In the genomic region with DNA sequence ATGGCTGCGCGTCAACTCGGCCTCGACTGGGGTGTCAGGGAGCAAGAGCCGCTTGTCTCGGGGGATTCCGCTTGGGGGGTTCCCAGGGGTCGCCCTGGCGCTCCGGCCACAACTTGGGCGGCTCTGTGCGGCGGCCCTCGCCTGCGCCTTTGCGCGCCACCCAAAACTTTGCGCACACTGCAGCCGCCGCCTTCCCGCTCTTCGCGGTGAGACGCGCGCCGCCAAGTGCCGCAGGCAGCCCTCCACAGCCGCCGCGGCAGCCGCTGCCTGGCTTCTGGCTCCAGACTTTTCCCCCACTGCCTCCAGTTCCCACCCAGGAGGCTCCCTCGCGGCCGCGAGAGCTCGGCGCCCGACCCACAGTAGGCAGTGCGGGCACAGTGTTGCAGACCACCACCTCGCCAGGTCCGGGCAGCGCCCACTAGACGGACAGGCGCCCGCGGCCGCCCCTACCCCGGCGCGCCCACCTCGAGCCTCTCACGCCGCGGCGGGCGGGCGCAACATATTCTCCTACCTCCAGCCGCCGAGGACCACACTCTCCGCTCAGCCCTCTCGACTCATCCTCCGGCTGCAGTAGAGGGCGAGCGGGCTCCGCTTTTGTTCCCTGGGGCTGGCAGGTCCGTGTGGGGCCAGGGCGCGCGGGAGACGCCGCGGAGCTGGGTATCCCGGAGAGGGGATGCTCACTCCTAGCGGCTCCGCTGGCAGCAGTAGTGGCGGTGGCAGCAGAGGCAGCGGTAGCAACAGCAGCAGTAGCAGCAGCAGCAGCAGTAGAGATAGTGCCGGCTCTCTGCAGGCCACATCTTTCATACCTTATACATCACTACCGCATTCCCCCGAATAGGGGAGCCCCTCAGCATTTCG, we compare ENCODE assay signal across 8 cellular contexts.
A peak's percentile ranks its signal among the peaks of the same experiment; 100 is the strongest.
DNase-seq lines count a peak whose midpoint lies in the region; ATAC-seq and TF ChIP-seq lines count a peak whose summit lies in the region.

No MANE protein-coding gene starts in this region.

- H3K36me3 Mint-ChIP-seq in neural crest cell (ENCODE audit: low read depth) = no peaks in the 10 kb centered on the region

- H3K4me1 Mint-ChIP-seq in neural crest cell = peaks cover 38% of the 10 kb centered on the region

- H3K9me3 Mint-ChIP-seq in neural crest cell = no peaks in the 10 kb centered on the region

- peaks cover 19% of the 10 kb centered on the region for H3K27me3 Mint-ChIP-seq in neural crest cell (ENCODE audit: low read depth)

- no peaks in the 10 kb centered on the region for H3K9me3 ChIP-seq in WERI-Rb-1 (ENCODE audit: severe bottlenecking)

- no peaks in the 10 kb centered on the region for H3K27me3 ChIP-seq in WERI-Rb-1 (ENCODE audit: insufficient read depth, low read depth, severe bottlenecking)
- peaks cover 56% of the 10 kb centered on the region for H3K27me3 ChIP-seq in foreskin keratinocyte

- peak overlapping the region; percentile 99 for H3K4me3 Mint-ChIP-seq in neural crest cell

- H3K27ac Mint-ChIP-seq in neural crest cell (ENCODE audit: unreplicated experiment) = no peak overlapping the region

- peak overlapping the region; percentile 67 for H3K27ac ChIP-seq in WERI-Rb-1
- H3K27ac ChIP-seq in foreskin keratinocyte = no peak overlapping the region

- peak overlapping the region; percentile 51 for H3K4me3 ChIP-seq in WERI-Rb-1 (ENCODE audit: low read depth, low read length)

- ATAC-seq in HG02870 (IDR thresholded peaks at IDR 0.05; ENCODE audit: unreplicated experiment) = peak; percentile 68
- peak; percentile 77 for ATAC-seq in foreskin keratinocyte
- ATAC-seq in GM18861 (IDR thresholded peaks at IDR 0.05; ENCODE audit: unreplicated experiment) = no peak
- no peak for ATAC-seq in GM18907 (IDR thresholded peaks at IDR 0.05; ENCODE audit: unreplicated experiment)

- no peaks in the 10 kb centered on the region for H3K4me1 ChIP-seq in foreskin keratinocyte

- TF ChIP-seq CTCF in WERI-Rb-1 (IDR thresholded peaks at IDR 0.05; ENCODE audit: low read depth, low read length) (0 out of 2 replicates have a peak, but pooled peaks have one; percentile 6), foreskin keratinocyte (conservative IDR thresholded peaks at IDR 0.05) (no peak), neural crest cell (conservative IDR thresholded peaks at IDR 0.05) (no peak)

- DNase-seq in DMS 273 treated with DMSO at 0.1 percent for 48 hours (lab: John Stamatoyannopoulos, UW) (peak; percentile 51), WERI-Rb-1 (peak; percentile 80), foreskin keratinocyte (peak; percentile 27 to 52), neural crest cell (ENCODE audit: low read depth, low spot score) (peak; percentile 57), NCI-H2029 (lab: John Stamatoyannopoulos, UW) (no peak)

- no peaks in the 10 kb centered on the region for H3K36me3 ChIP-seq in WERI-Rb-1

Comparison
In these comparisons a context has a peak if more than half of its experiments do, and no peak if none do; other contexts are left out.
1. ATAC-seq: peak in HG02870 (single experiment) and foreskin keratinocyte (single experiment); none in GM18861 (single experiment) and GM18907 (single experiment).